Comparison of ENCODE assay signal across 8 cellular contexts in the genomic region with DNA sequence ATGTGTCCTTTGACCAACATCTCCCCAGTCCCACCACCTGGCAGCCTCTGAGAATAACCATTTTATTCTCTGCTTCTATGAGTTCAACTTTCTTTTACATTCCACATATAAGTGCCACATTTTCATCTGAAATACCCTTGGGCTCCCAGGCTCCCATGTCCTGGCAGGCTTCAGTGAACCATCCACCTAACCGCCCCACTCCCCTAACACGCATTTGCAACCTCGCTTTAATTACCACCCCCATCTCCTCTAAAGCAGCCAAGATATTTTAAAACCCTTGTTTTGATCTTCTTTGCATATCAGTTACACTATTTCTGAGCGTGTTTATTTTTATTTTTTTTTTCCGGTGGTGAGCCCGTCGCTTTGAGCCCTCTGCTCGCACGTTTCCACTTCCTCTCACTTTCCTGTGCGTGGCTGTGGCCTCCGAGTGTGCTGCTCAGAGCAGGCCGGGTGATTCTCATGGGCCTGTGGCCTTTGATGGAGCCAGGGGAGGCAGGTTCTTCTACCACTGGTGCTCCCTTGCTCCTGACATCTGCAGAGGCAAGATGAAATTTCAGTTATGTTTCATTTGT.
DNase-seq lines count a peak whose midpoint lies in the region; ATAC-seq lines count a peak whose summit lies in the region.

No MANE protein-coding gene starts in this region.

- peak overlapping the region; percentile 27 to 91 (median 52) for H3K27ac Mint-ChIP-seq in naive B cell

- H3K36me3 Mint-ChIP-seq in naive B cell: no peaks in the 10 kb centered on the region

- no peaks in the 10 kb centered on the region for H3K9me3 ChIP-seq in BLaER1

- ATAC-seq in naive B cell (ENCODE audit: low read depth in 2 of 2): peak; percentile 91 to 93
- no peak for ATAC-seq in HG02759 (IDR thresholded peaks at IDR 0.05; ENCODE audit: unreplicated experiment)
- ATAC-seq in GM18858 (IDR thresholded peaks at IDR 0.05; ENCODE audit: unreplicated experiment): no peak

- H3K27me3 ChIP-seq in BLaER1: no peaks in the 10 kb centered on the region

- H3K4me3 Mint-ChIP-seq in naive B cell: peak overlapping the region; percentile 56 to 90 (median 82)

- H3K9ac ChIP-seq in BLaER1: peak overlapping the region; percentile 63

- peaks cover 0 to 16% (median 6%) of the 10 kb centered on the region in 3 donors for H3K27me3 Mint-ChIP-seq in naive B cell

- no peaks in the 10 kb centered on the region for H3K36me3 ChIP-seq in BLaER1

- H4K20me1 ChIP-seq in BLaER1: no peaks in the 10 kb centered on the region

- peak overlapping the region; percentile 92 for H3K27ac ChIP-seq in BLaER1

- H3K4me1 ChIP-seq in BLaER1: peaks cover 97% of the 10 kb centered on the region

- peak; percentile 69 for DNase-seq in NOMO-1 treated with dmso at 0.1 percent for 144 hours (lab: John Stamatoyannopoulos, UW; ENCODE audit: unreplicated experiment)
- DNase-seq in activated T-cell treated with anti-CD3 and anti-CD28 coated beads for 24 hours (ENCODE audit: low read depth): peak; percentile 36
- DNase-seq in naive B cell: peak; percentile 33
- no peak for DNase-seq in HCEC 1CT
- no peak for DNase-seq in NCI-H2081 treated with DMSO at 0.1 percent for 48 hours (lab: John Stamatoyannopoulos, UW)

- no peaks in the 10 kb centered on the region for H3K9me3 Mint-ChIP-seq in naive B cell

- peaks cover 10 to 29% (median 24%) of the 10 kb centered on the region in 3 donors for H3K4me1 Mint-ChIP-seq in naive B cell

- peak overlapping the region; percentile 3; the same call in 1 of the 2 replicates for H3K4me3 ChIP-seq in BLaER1

- peak overlapping the region; percentile 84 for H3K4me2 ChIP-seq in BLaER1

Comparison
In these comparisons a context has a peak if more than half of its experiments do, and no peak if none do; other contexts are left out.
1. DNase-seq: peak in NOMO-1 treated with dmso at 0.1 percent for 144 hours (single experiment), activated T-cell treated with anti-CD3 and anti-CD28 coated beads for 24 hours (single experiment) and naive B cell (single experiment); none in HCEC 1CT (single experiment) and NCI-H2081 treated with DMSO at 0.1 percent for 48 hours (single experiment).
2. ATAC-seq: peak in naive B cell (2 of 2); none in HG02759 (single experiment) and GM18858 (single experiment).